8 cellular contexts compared by ENCODE assay signal in the genomic region with DNA sequence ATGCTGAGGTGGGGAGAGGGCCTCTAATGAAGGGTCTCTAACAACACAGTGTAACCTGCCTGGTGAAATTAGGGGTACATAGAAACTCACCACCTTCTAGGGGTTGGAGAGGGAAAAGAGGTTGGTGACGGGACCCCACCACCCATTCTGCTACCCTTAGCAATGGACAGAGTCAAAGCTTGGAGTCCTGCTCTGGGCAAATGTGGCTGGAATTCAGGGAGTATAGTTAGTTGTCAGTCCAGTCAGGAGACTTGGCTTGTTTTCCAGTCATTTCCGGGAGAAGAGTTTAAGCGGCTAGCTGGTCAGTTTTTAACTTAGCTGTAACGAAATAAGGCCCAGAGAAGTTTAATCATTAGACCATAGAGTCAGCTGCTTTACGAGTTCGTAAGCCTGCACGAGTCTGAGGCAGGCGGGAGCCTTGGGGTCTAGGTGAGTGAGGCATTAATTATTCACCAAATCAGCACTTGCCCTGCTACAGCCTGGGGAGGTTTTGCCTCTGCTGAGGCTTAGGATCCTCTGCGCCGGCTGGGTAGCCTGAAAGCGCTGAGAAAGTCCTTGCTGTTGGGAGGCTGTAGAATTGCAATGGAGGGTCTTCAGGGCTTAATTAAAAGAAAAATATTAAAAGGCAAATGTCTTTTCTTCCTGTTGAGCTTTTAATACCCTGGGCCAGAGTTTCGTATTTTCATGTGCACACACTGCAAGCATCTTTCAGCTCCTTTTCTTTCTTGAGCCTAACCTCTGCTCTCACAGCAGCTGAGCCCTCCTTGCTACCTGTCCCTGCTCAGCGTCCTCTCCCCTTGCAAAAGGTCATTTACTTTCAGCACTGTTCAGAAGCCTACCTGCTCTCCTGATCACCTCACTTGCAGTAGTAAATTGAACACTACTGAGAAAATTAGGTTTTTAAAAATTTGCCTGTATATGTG. TPM values are rescaled to one million over a fixed set of nuclear protein-coding genes. Genes with fewer than 3 reads are reported as not detected.
DNase-seq lines count a peak whose midpoint lies in the region; ATAC-seq and TF ChIP-seq lines count a peak whose summit lies in the region.

No MANE protein-coding gene starts in this region.

- H3K27me3 ChIP-seq in AG04450 (ENCODE audit: control insufficient read depth, insufficient read depth, low read length) (no peaks in the 10 kb centered on the region), HAP-1 (ENCODE audit: low read depth) (peaks cover 9% of the 10 kb centered on the region)

- H3K27ac ChIP-seq in AG04450 (ENCODE audit: low read depth, low read length): peak overlapping the region; percentile 70

- no peak overlapping the region for H3K27ac Mint-ChIP-seq in memory B cell

- POLR2A ChIA-PET in AG04450 (lab: Yijun Ruan, JAX): interaction anchor here (1.1 to 1.3 kb wide), 2 partner anchors 11 to 75 kb away, joined by 4 to 11 read pairs; no protein-coding TSS in a partner anchor

- H3K9me3 ChIP-seq in AG04450 (ENCODE audit: control insufficient read depth, insufficient read depth, low read length): peaks cover 7% of the 10 kb centered on the region; the same call in 1 of the 2 replicates
- no peaks in the 10 kb centered on the region; the same call in 1 of the 2 replicates for H3K9me3 ChIP-seq in HAP-1

- peaks cover 3% of the 10 kb centered on the region for H3K36me3 Mint-ChIP-seq in memory B cell

- H3K36me3 ChIP-seq in HAP-1 (replicated peaks): peaks cover 6% of the 10 kb centered on the region; the same call in 1 of the 2 replicates

- H3K9me3 Mint-ChIP-seq in memory B cell: no peaks in the 10 kb centered on the region

- H3K27me3 Mint-ChIP-seq in memory B cell: peaks cover 26% of the 10 kb centered on the region

- no peak overlapping the region for H3K4me3 ChIP-seq in AG04450 (ENCODE audit: low read depth, low read length)
- no peak overlapping the region for H3K4me3 ChIP-seq in HAP-1

- ATAC-seq in GM21825 (IDR thresholded peaks at IDR 0.05; ENCODE audit: unreplicated experiment): peak; percentile 75
- no peak for ATAC-seq in memory B cell (ENCODE audit: low read depth)

- no peak for DNase-seq in AG04450 (ENCODE audit: low read depth, low spot score)
- peak; percentile 67 for DNase-seq in astrocyte of the hippocampus (ENCODE audit: low read depth, low spot score)
- no peak for DNase-seq in memory B cell (ENCODE audit: low spot score in 2 of 2)
- no peak for DNase-seq in NCI-H510A treated with DMSO at 0.1 percent for 48 hours (lab: John Stamatoyannopoulos, UW)
- no peak for DNase-seq in HAP-1 (ENCODE audit: low spot score in 2 of 2)
- DNase-seq in NK-92 (lab: John Stamatoyannopoulos, UW; ENCODE audit: unreplicated experiment): no peak
- DNase-seq in stimulated activated CD4-positive, alpha-beta T cell treated with anti-CD3 and anti-CD28 coated beads, Interleukin-2, amount 100 ng/mL, for 48 hours: no peak

- in situ Hi-C loops in HAP-1 (cut with MboI; ENCODE audit: low sequenced_read_pairs): no loop called here

- CTCF ChIA-PET in AG04450 (lab: Charles Lee): interaction anchor here (0.9 to 1.1 kb wide), 5 partner anchors 9 to 109 kb away, joined by 3 to 6 read pairs (median 4); no protein-coding TSS in a partner anchor

- peak overlapping the region; percentile 68 for H3K4me3 Mint-ChIP-seq in memory B cell

- H3K4me1 ChIP-seq in HAP-1: peaks cover 14% of the 10 kb centered on the region

- TF ChIP-seq CTCF in AG04450 (IDR thresholded peaks at IDR 0.05; ENCODE audit: low read depth, low read length): no peak

- peaks cover 7% of the 10 kb centered on the region for H3K4me1 Mint-ChIP-seq in memory B cell

RNA-seq across cellular contexts. Expression of a gene that starts 1.5 kb away (rescaled TPM):
- polyA plus RNA-seq in AG04450 (2011; rRNA removed): 266 and 290 TPM in 2 replicates
- 418 and 582 TPM in 2 replicates for polyA minus RNA-seq in AG04450 (2011; rRNA and poly(A)+ RNA removed)
